In the genomic region with DNA sequence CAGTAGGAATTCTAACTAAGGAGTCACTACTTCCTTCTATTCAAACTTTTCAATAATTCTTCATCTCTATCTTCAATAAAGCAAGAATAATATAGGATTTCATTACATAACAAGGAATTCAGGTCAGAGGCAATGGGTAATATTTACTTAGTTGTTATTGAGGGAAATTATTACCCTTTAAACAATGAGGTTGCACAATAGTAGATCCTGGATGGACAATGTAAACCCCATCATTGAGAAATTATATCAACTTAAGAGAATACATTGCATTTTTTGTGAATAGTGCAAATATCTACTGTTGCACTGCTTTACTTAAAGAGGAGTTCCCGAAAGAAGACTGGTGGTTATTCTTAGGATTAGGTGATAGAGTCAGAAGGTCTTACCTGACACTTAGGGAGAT, we compare ENCODE assay signal across 28 cellular contexts. TPM values are rescaled to one million over a fixed set of nuclear protein-coding genes. Genes with fewer than 3 reads are reported as not detected.
DNase-seq lines count a peak whose midpoint lies in the region; ATAC-seq, FAIRE-seq and TF ChIP-seq lines count a peak whose summit lies in the region.
"Had no signal": no experiment of that assay in that cellular context is flagged by ENCODE, and none has a peak within 500 bp of the region (broad histone marks: within the 10 kb centered on the region; RNA-seq: fewer than 3 reads in every experiment).

No MANE protein-coding gene starts in this region.

- H4K20me1 ChIP-seq in IMR-90 (ENCODE audit: insufficient read depth, low read length), result no peaks in the 10 kb centered on the region
- peaks cover 24% of the 10 kb centered on the region for H4K20me1 ChIP-seq in HepG2 (ENCODE audit: insufficient read depth, low read length)
- H4K20me1 ChIP-seq: BLaER1 had no signal

- H3K4ac ChIP-seq in IMR-90 (ENCODE audit: low read depth, low read length), result no peak overlapping the region

- in situ Hi-C loops in IMR-90 (cut with MboI; ENCODE audit: low sequenced_read_pairs) (no loop called here), HepG2 (cut with HindIII; ENCODE audit: extremely low pct_ligation_motif_present, low pct_unique_long_range_greater_than_20kb) (no loop called here), brain microvascular endothelial cell (cut with HindIII; ENCODE audit: low pct_ligation_motif_present, low sequenced_read_pairs) (no loop called here)

- no peak for TF ChIP-seq POLR2A in IMR-90 (IDR thresholded peaks at IDR 0.05; ENCODE audit: low read depth, low read length)
- no peak for TF ChIP-seq POLR2A in HepG2 (IDR thresholded peaks at IDR 0.05; ENCODE audit: insufficient read depth in 1 of 2, low read depth in 2 of 2, low read length in 2 of 2)

- FAIRE-seq in HepG2 (lab: Jason Lieb, UNC), result no peak
- FAIRE-seq: A204.1, GM12878, GM12892, GM18507 had no signal

- H3K4me3 ChIP-seq in IMR-90 (ENCODE audit: insufficient read depth, low read depth, low read length), result no peak overlapping the region
- no peak overlapping the region for H3K4me3 ChIP-seq in HepG2 (replicated peaks in 1 of 3; ENCODE audit: insufficient read depth in 1 of 3, low read depth in 2 of 3, low read length in 3 of 3)
- H3K4me3 ChIP-seq in brain microvascular endothelial cell (ENCODE audit: low read depth, low read length), result no peak overlapping the region
- H3K4me3 ChIP-seq: BLaER1, GM12878 had no signal

- POLR2A ChIA-PET in IMR-90 (lab: Charles Lee; ENCODE audit: unreplicated experiment) (no interaction called here), HepG2 (lab: Yijun Ruan, JAX) (interaction anchor here (1.3 kb wide), 1 partner anchor 10 kb away, joined by 3 read pairs; no protein-coding TSS in a partner anchor)

- no peak for TF ChIP-seq EP300 in HepG2 (IDR thresholded peaks at IDR 0.05; ENCODE audit: low read depth in 2 of 2, low read length in 2 of 2)
- no peak for TF ChIP-seq EP300 in HepG2 (CRISPR knock-in tag; IDR thresholded peaks at IDR 0.05; ENCODE audit: borderline replicate concordance)

- DNase-seq in IMR-90, result no peak
- no peak for DNase-seq in HepG2 (ENCODE audit: low spot score)
- DNase-seq in brain microvascular endothelial cell, result no peak
- DNase-seq: 8988T; ACHN; BE2C; C1 segment of cervical spinal cord; CD4-positive, alpha-beta memory T cell; CD4-positive, CD25-positive, alpha-beta regulatory T cell; CD8-positive, alpha-beta memory T cell; COR-L47; DMS 273 treated with DMSO at 0.1 percent for 48 hours; DMS153; DMS53; DMS79; DND-41; EL; GDM1 had no signal

- H3K79me1 ChIP-seq in IMR-90 (ENCODE audit: low read depth in 1 of 2, low read length in 2 of 2), result no peaks in the 10 kb centered on the region

- WGBS in IMR-90 (ENCODE audit: extremely low coverage in 2 of 2, insufficient read length in 1 of 2), 2 experiments, result no CpG with 5 or more reads among the region's 1 CpG
- WGBS in HepG2 (ENCODE audit: low lambda C conversion rate), result 95% methylated on average over 1 of the region's 1 CpG

- TF ChIP-seq CTCF in IMR-90 (conservative IDR thresholded peaks at IDR 0.05; ENCODE audit: low read depth, low read length) (no peak), VCaP (conservative IDR thresholded peaks at IDR 0.05) (no peak), HepG2 (CRISPR knock-in tag; IDR thresholded peaks at IDR 0.05) (no peak), brain microvascular endothelial cell (IDR thresholded peaks at IDR 0.05; ENCODE audit: low read depth, low read length, missing control alignments) (no peak)

- H3K9ac ChIP-seq in IMR-90 (ENCODE audit: low read depth, low read length) (no peak overlapping the region), HepG2 (ENCODE audit: insufficient read depth, low read depth, low read length) (no peak overlapping the region)
- H3K9ac ChIP-seq: BLaER1 had no signal

- H4K91ac ChIP-seq in IMR-90 (ENCODE audit: insufficient read depth, low read depth, low read length), result no peak overlapping the region

- no peak overlapping the region for H2BK120ac ChIP-seq in IMR-90 (ENCODE audit: low read depth, low read length)

- intact Hi-C loops in IMR-90 (cut with micrococcal nuclease) (no loop called here), HepG2 (cut with micrococcal nuclease; ENCODE audit: unreplicated experiment) (no loop called here)

- H2AFZ ChIP-seq in IMR-90 (replicated peaks; ENCODE audit: low read length, poor library complexity) (no peak overlapping the region), HepG2 (ENCODE audit: low read length) (no peak overlapping the region)

- no peak overlapping the region for H2BK20ac ChIP-seq in IMR-90 (ENCODE audit: low read depth, low read length)

- no peak overlapping the region for H3K14ac ChIP-seq in IMR-90 (replicated peaks; ENCODE audit: low read depth, low read length)

- H4K8ac ChIP-seq in IMR-90 (ENCODE audit: low read depth in 2 of 2, low read length in 2 of 2), result no peak overlapping the region

- H3K27ac ChIP-seq in IMR-90 (ENCODE audit: insufficient read depth, low read length), result no peak overlapping the region
- peak overlapping the region; percentile 66 for H3K27ac ChIP-seq in VCaP
- H3K27ac ChIP-seq in HepG2 (ENCODE audit: extremely low read length, insufficient read depth, low read length), result peak overlapping the region; percentile 21
- no peak overlapping the region for H3K27ac ChIP-seq in brain microvascular endothelial cell
- H3K27ac ChIP-seq: BLaER1 had no signal

- H2BK5ac ChIP-seq in IMR-90 (ENCODE audit: low read depth, low read length, poor library complexity, severe bottlenecking), result no peak overlapping the region

- H3K9me1 ChIP-seq in IMR-90 (ENCODE audit: insufficient read depth, low read length), result no peaks in the 10 kb centered on the region

- no peak overlapping the region for H2AK9ac ChIP-seq in IMR-90 (replicated peaks; ENCODE audit: low read depth, low read length, poor library complexity)

- no peaks in the 10 kb centered on the region for H3K9me3 ChIP-seq in IMR-90 (ENCODE audit: control insufficient read depth, insufficient read depth, low read length)
- no peaks in the 10 kb centered on the region for H3K9me3 ChIP-seq in HepG2 (ENCODE audit: low read length)
- H3K9me3 ChIP-seq: BE2C, BLaER1 had no signal

- dilution Hi-C loops in IMR-90 (cut with HindIII; ENCODE audit: low sequenced_read_pairs, unreplicated experiment), result no loop called here

- H3K36me3 ChIP-seq in IMR-90 (ENCODE audit: control insufficient read depth, insufficient read depth, low read length) (peaks cover 7% of the 10 kb centered on the region; the same call in 1 of the 2 replicates), HepG2 (replicated peaks in 1 of 2; ENCODE audit: control insufficient read depth in 1 of 2, insufficient read depth in 2 of 2, low read length in 2 of 2) (peaks cover 30 to 88% of the 10 kb centered on the region in 2 experiments), brain microvascular endothelial cell (replicated peaks) (no peaks in the 10 kb centered on the region)
- H3K36me3 ChIP-seq: BE2C, BLaER1 had no signal

- ATAC-seq in IMR-90 (ENCODE audit: low read depth), result no peak
- ATAC-seq in HepG2, result no peak
- no peak for ATAC-seq in GM21529 (IDR thresholded peaks at IDR 0.05; ENCODE audit: unreplicated experiment)
- ATAC-seq in HG02610 (IDR thresholded peaks at IDR 0.05; ENCODE audit: unreplicated experiment), result no peak
- ATAC-seq: GM12878 had no signal

- BruUV-seq in IMR-90 (replicated peaks; lab: Mats Ljungman, UMichigan) (no TSS peak), HepG2 (replicated peaks; lab: Mats Ljungman, UMichigan) (no TSS peak)

- no peak for TF ChIP-seq RAD21 in IMR-90 (IDR thresholded peaks at IDR 0.05; ENCODE audit: low read length)
- TF ChIP-seq RAD21 in HepG2 (CRISPR knock-in tag; IDR thresholded peaks at IDR 0.05), result no peak

- CTCF ChIA-PET in IMR-90 (lab: Yijun Ruan, JAX) (no interaction called here), HepG2 (lab: Yijun Ruan, JAX; ENCODE audit: low intra/inter-chr PET ratio, low total read pairs) (no interaction called here)

- no peaks in the 10 kb centered on the region for H3K4me1 ChIP-seq in IMR-90 (ENCODE audit: control insufficient read depth, insufficient read depth, low read length)
- peaks cover 34% of the 10 kb centered on the region for H3K4me1 ChIP-seq in HepG2 (ENCODE audit: insufficient read depth, low read length)
- H3K4me1 ChIP-seq: BE2C, BLaER1 had no signal

- no peak overlapping the region for H3K18ac ChIP-seq in IMR-90 (ENCODE audit: low read depth, low read length)

- no peak overlapping the region for H3K23ac ChIP-seq in IMR-90 (ENCODE audit: low read depth, low read length)

- no peak overlapping the region for H2BK15ac ChIP-seq in IMR-90 (ENCODE audit: low read depth, low read length)

- no peak overlapping the region for H4K5ac ChIP-seq in IMR-90 (ENCODE audit: low read depth, low read length)

- H3K4me2 ChIP-seq in IMR-90 (ENCODE audit: low read depth, low read length) (no peak overlapping the region), HepG2 (ENCODE audit: low read depth, low read length) (no peak overlapping the region)
- H3K4me2 ChIP-seq: BLaER1 had no signal

- H3K56ac ChIP-seq in IMR-90 (ENCODE audit: extremely low read depth, insufficient read depth, low read length), result no peak overlapping the region

- H3K27me3 ChIP-seq in IMR-90 (ENCODE audit: control insufficient read depth, insufficient read depth, low read length) (no peaks in the 10 kb centered on the region), HepG2 (ENCODE audit: control insufficient read depth in 1 of 2, insufficient read depth in 2 of 2, low read length in 2 of 2) (no peaks in the 10 kb centered on the region), brain microvascular endothelial cell (replicated peaks) (no peaks in the 10 kb centered on the region)
- H3K27me3 ChIP-seq: BLaER1 had no signal

- H2AK5ac ChIP-seq in IMR-90 (ENCODE audit: low read depth, low read length), result no peak overlapping the region

- H3K79me2 ChIP-seq in HepG2 (ENCODE audit: insufficient read depth, low read length), result no peaks in the 10 kb centered on the region

RNA-seq across cellular contexts. Expression of gene A2M, which starts 43.7 kb away (rescaled TPM):
- 0.56 and 1.1 TPM in 2 replicates for total RNA-seq in IMR-90 (2012; rRNA removed)
- 3.2 and 3.6 TPM in 2 replicates for polyA plus RNA-seq in IMR-90 (2012; rRNA removed)
- polyA plus RNA-seq in IMR-90 (2012; cell fraction: cytosol; rRNA removed), result 1.1 and 1.6 TPM in 2 replicates
- 0.87 and 5.1 TPM in 2 replicates for polyA plus RNA-seq in IMR-90 (2012; cell fraction: nucleus; rRNA removed; ENCODE audit: low replicate concordance)
- total RNA-seq in HepG2 (2016; rRNA removed; fragmentation: Illumina TruSeq; extraction: Trizol), result 1,675 and 2,807 TPM in 2 replicates
- 234 and 270 TPM in 2 replicates for total RNA-seq in HepG2 (2016; cell fraction: cytosol; rRNA removed; fragmentation: Illumina TruSeq; extraction: Trizol; ENCODE audit: low read depth)
- total RNA-seq in HepG2 (2016; cell fraction: insoluble cytoplasmic fraction; rRNA removed; fragmentation: Illumina TruSeq; extraction: Trizol), result 1,476 and 2,691 TPM in 2 replicates
- 813 and 957 TPM in 2 replicates for total RNA-seq in HepG2 (2016; cell fraction: membrane; rRNA removed; fragmentation: Illumina TruSeq; extraction: Trizol)
- 2,507 and 2,973 TPM in 2 replicates for total RNA-seq in HepG2 (2016; cell fraction: nucleus; rRNA removed; fragmentation: Illumina TruSeq; extraction: Trizol)
- polyA plus RNA-seq in HepG2 (2011; rRNA removed), result 6,551 and 8,760 TPM in 2 replicates
- polyA plus RNA-seq in HepG2 (2011; cell fraction: cytosol; rRNA removed), result 4,485 and 9,624 TPM in 2 replicates
- polyA plus RNA-seq in HepG2 (2011; cell fraction: nucleus; rRNA removed), result 2,489 and 3,325 TPM in 2 replicates
- 4,336 and 6,335 TPM in 2 replicates for polyA plus RNA-seq in HepG2 (2012)
- polyA plus RNA-seq in HepG2 (2016; cell fraction: cytosol; fragmentation: Illumina TruSeq; extraction: Trizol; ENCODE audit: low read depth), result 214 and 262 TPM in 2 replicates
- polyA plus RNA-seq in HepG2 (2016; cell fraction: insoluble cytoplasmic fraction; fragmentation: Illumina TruSeq; extraction: Trizol; ENCODE audit: low read depth), result 1,149 and 1,250 TPM in 2 replicates
- polyA plus RNA-seq in HepG2 (2016; cell fraction: membrane; fragmentation: Illumina TruSeq; extraction: Trizol; ENCODE audit: low read depth), result 465 and 618 TPM in 2 replicates
- polyA plus RNA-seq in HepG2 (2016; cell fraction: nucleus; fragmentation: Illumina TruSeq; extraction: Trizol; ENCODE audit: insufficient read depth, low read depth), result 2,564 and 2,683 TPM in 2 replicates
- polyA minus RNA-seq in HepG2 (2011; rRNA and poly(A)+ RNA removed; ENCODE audit: low replicate concordance), result 3.9 and 4,519 TPM in 2 replicates
- 3,071 and 7,219 TPM in 2 replicates for polyA minus RNA-seq in HepG2 (2011; cell fraction: cytosol; rRNA and poly(A)+ RNA removed)
- polyA minus RNA-seq in HepG2 (2011; cell fraction: nucleus; rRNA and poly(A)+ RNA removed), result 2,321 and 4,395 TPM in 2 replicates
- total RNA-seq: CD4-positive, CD25-positive, alpha-beta regulatory T cell; Daoy; G401 had no signal
- polyA plus RNA-seq: CD4-positive, CD25-positive, alpha-beta regulatory T cell had no signal

Comparison
In these comparisons a context has a peak if more than half of its experiments do, and no peak if none do; other contexts are left out.
1. H3K27ac ChIP-seq: peak in VCaP (single experiment) and HepG2 (single experiment); none in IMR-90 (single experiment) and brain microvascular endothelial cell (single experiment).
2. RNA of gene A2M, which starts 43.7 kb away (total RNA-seq): 234 to 2,973 TPM in HepG2; 0.56 to 1.1 TPM in IMR-90; every median in the first group is over 100 times any median in the second.